In genomic region chr11:1482581-1483444, GRCh38 we compare ENCODE assay signal across 14 cellular contexts. TPM values are rescaled to one million over a fixed set of nuclear protein-coding genes. Genes with fewer than 3 reads are reported as not detected.
DNase-seq lines count a peak whose midpoint lies in the region; ATAC-seq, FAIRE-seq and TF ChIP-seq lines count a peak whose summit lies in the region.
"Had no signal": no experiment of that assay in that cellular context is flagged by ENCODE, and none has a peak within 500 bp of the region (broad histone marks: within the 10 kb centered on the region; RNA-seq: fewer than 3 reads in every experiment).

No MANE protein-coding gene starts in this region.

- peak overlapping the region in 1 of 2 donors; percentile 62 for H3K4me3 ChIP-seq in ascending aorta
- H3K4me3 ChIP-seq in kidney (ENCODE audit: low read length in 2 of 2): no peak overlapping the region
- no peak overlapping the region for H3K4me3 ChIP-seq in stomach

- no peak for ATAC-seq in GM19452 (IDR thresholded peaks at IDR 0.05; ENCODE audit: unreplicated experiment)

- H3K36me3 ChIP-seq in ascending aorta: peaks cover 22 to 27% of the 10 kb centered on the region in 2 donors
- peaks cover 10 to 22% of the 10 kb centered on the region in 2 donors for H3K36me3 ChIP-seq in kidney (ENCODE audit: control insufficient read depth in 1 of 2, insufficient read depth in 2 of 2, low read length in 2 of 2)
- peaks cover 23 to 42% (median 34%) of the 10 kb centered on the region in 4 donors for H3K36me3 ChIP-seq in stomach

- no peaks in the 10 kb centered on the region for H3K9me3 ChIP-seq in ascending aorta
- H3K9me3 ChIP-seq in kidney (ENCODE audit: control insufficient read depth in 1 of 2, low read length in 2 of 2): no peaks in the 10 kb centered on the region
- H3K9me3 ChIP-seq in stomach: no peaks in the 10 kb centered on the region
- H3K9me3 ChIP-seq: neutrophil had no signal

- WGBS in stomach, 5 donors: 71 to 78% (median 77%) methylated on average over 18 to 32 of the region's 32 CpGs

- H3K4me1 ChIP-seq in ascending aorta (peaks cover 50 to 83% of the 10 kb centered on the region in 2 donors), kidney (ENCODE audit: control insufficient read depth in 1 of 2, insufficient read depth in 1 of 2, low read depth in 1 of 2, low read length in 2 of 2) (peaks cover 8 to 30% of the 10 kb centered on the region in 2 donors), stomach (peaks cover 64 to 95% (median 78%) of the 10 kb centered on the region in 4 donors)

- intact Hi-C loops in ascending aorta (cut with DNase I): loop anchor here (1.0 to 5.0 kb wide), 6 partner anchors 20 to 218 kb away; partner anchors contain the start of gene DUSP8
- intact Hi-C loops in kidney (cut with DNase I): no loop called here
- intact Hi-C loops in stomach (cut with DNase I; ENCODE audit: low total_unique reads): no loop called here

- in situ Hi-C loops in GM13977 (cut with MboI; ENCODE audit: low pct_unique_long_range_greater_than_20kb, low sequenced_read_pairs, unreplicated experiment): no loop called here

- no peaks in the 10 kb centered on the region for H3K27me3 ChIP-seq in ascending aorta
- no peaks in the 10 kb centered on the region for H3K27me3 ChIP-seq in stomach
- H3K27me3 ChIP-seq: neutrophil had no signal

- TF ChIP-seq POLR2A in stomach (IDR thresholded peaks at IDR 0.05): no peak

- FAIRE-seq in kidney (lab: Jason Lieb, UNC) (no peak), urothelium cell line (lab: Jason Lieb, UNC) (no peak), RCC 7860 (lab: Jason Lieb, UNC) (no peak)
- FAIRE-seq: astrocyte had no signal

- TF ChIP-seq EP300 in stomach (IDR thresholded peaks at IDR 0.05): no peak

- no peak for DNase-seq in GM13977 (ENCODE audit: low spot score)
- peak; percentile 30 to 83 for DNase-seq in ascending aorta (ENCODE audit: low spot score in 2 of 2)
- peak; percentile 66 for DNase-seq in kidney
- peak; percentile 44 for DNase-seq in stomach
- no peak for DNase-seq in urothelium cell line (ENCODE audit: low spot score)
- DNase-seq in RCC 7860 (ENCODE audit: low spot score): no peak
- no peak for DNase-seq in CD1c-positive myeloid dendritic cell (ENCODE audit: extremely low spot score)
- DNase-seq: activated CD4-positive, alpha-beta T cell treated with anti-CD3 and anti-CD28 coated beads, Interleukin-2, amount 10 ng/mL, durations not matched to agents 7 days and 5 days; NCI-H1092 treated with DMSO at 0.1 percent for 48 hours; NCI-H2227 treated with DMSO at 0.1 percent for 48 hours; stimulated activated CD4-positive, alpha-beta T cell treated with anti-CD3 and anti-CD28 coated beads, Interleukin-15, amount 100 ng/mL, for 24 hours had no signal

- no peak overlapping the region for H3K9ac ChIP-seq in kidney (ENCODE audit: low read length in 2 of 2)

- peak; percentile 25 for TF ChIP-seq CTCF in GM13977 (IDR thresholded peaks at IDR 0.05; ENCODE audit: extremely low read depth, insufficient read depth, missing control alignments)
- TF ChIP-seq CTCF in ascending aorta (IDR thresholded peaks at IDR 0.05): peak; percentile 22 to 46 (median 31)
- TF ChIP-seq CTCF in kidney (IDR thresholded peaks at IDR 0.05; ENCODE audit: borderline replicate concordance, extremely low read depth, insufficient read depth): no peak
- no peak for TF ChIP-seq CTCF in stomach (IDR thresholded peaks at IDR 0.05)

- H3K27ac ChIP-seq in ascending aorta: peak overlapping the region; percentile 87 to 98
- no peak overlapping the region for H3K27ac ChIP-seq in kidney (ENCODE audit: low read depth in 2 of 2, low read length in 2 of 2)
- H3K27ac ChIP-seq in stomach: peak overlapping the region in 4 of 5 donors; percentile 70 to 84 (median 84)
- H3K27ac ChIP-seq: neutrophil had no signal

RNA-seq across cellular contexts. Expression of gene MOB2, which starts 3.8 kb away (rescaled TPM):
- total RNA-seq in ascending aorta (95.4 TPM), kidney (51.7 TPM), stomach (10 to 100 TPM; 11.3 to 40.6 (median 18.1) TPM)
- polyA plus RNA-seq in kidney (ENCODE audit: insufficient read depth, low read depth, low replicate concordance) (50.7 TPM), stomach (10 to 100 TPM; 27.9 to 46.3 (median 37.3) TPM)

Comparison
In these comparisons a context has a peak if more than half of its experiments do, and no peak if none do; other contexts are left out.
1. DNase-seq: peak in ascending aorta (2 of 2), kidney (single experiment) and stomach (single experiment); none in GM13977 (single experiment), urothelium cell line (single experiment), RCC 7860 (single experiment) and CD1c-positive myeloid dendritic cell (single experiment).
2. CTCF ChIP-seq: peak in GM13977 (single experiment) and ascending aorta (3 of 3); none in kidney (single experiment) and stomach (0 of 7).
3. H3K27ac ChIP-seq: peak in ascending aorta (2 of 2) and stomach (4 of 5); none in kidney (0 of 2).